14 cellular contexts compared by ENCODE assay signal in the genomic region with DNA sequence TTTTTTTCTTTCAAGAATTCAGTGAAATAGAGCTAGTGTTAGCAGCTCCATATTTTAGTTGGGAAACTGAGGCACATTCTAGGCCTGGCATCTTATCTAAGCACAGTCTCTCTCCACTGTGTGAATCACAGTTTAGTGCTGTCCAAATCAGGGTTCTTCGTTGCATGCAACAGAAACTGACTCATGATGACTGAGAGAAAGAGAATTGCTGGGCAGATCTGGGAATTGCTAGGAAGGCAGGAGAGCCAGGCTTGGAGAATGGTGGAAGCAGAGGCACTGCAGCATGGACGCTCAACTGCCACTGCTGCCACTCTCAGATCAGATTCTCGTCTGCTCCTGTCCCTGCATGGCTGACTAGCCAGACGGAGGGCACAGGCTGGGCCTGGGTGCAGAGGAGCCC. TPM values are rescaled to one million over a fixed set of nuclear protein-coding genes. Genes with fewer than 3 reads are reported as not detected.
DNase-seq lines count a peak whose midpoint lies in the region; ATAC-seq, FAIRE-seq and TF ChIP-seq lines count a peak whose summit lies in the region.
"Had no signal": no experiment of that assay in that cellular context is flagged by ENCODE, and none has a peak within 500 bp of the region (broad histone marks: within the 10 kb centered on the region; RNA-seq: fewer than 3 reads in every experiment).

No MANE protein-coding gene starts in this region.

- H3K27ac ChIP-seq in foreskin keratinocyte (no peak overlapping the region), Peyer's patch (no peak overlapping the region), kidney (ENCODE audit: low read depth in 2 of 2, low read length in 2 of 2) (no peak overlapping the region)

- H3K27me3 ChIP-seq in foreskin keratinocyte (no peaks in the 10 kb centered on the region), Peyer's patch (no peaks in the 10 kb centered on the region)

- no peak overlapping the region for H3K4me3 ChIP-seq in AG04449 (ENCODE audit: low read depth, low read length)
- H3K4me3 ChIP-seq in Peyer's patch: no peak overlapping the region
- no peak overlapping the region for H3K4me3 ChIP-seq in kidney (ENCODE audit: low read length in 2 of 2)

- FAIRE-seq in kidney (lab: Jason Lieb, UNC): no peak

- H3K9ac ChIP-seq in kidney (ENCODE audit: low read length in 2 of 2): no peak overlapping the region

- intact Hi-C loops in kidney (cut with DNase I): no loop called here

- DNase-seq in AG04449 (ENCODE audit: low read depth, low spot score) (peak; percentile 24), HS-5 (ENCODE audit: low read depth) (peak; percentile 15), astrocyte of the hippocampus (ENCODE audit: low read depth, low spot score) (peak; percentile 48), foreskin keratinocyte (peak; percentile 46 to 76), Peyer's patch (no peak), NCI-H1048 (lab: John Stamatoyannopoulos, UW) (no peak), kidney (no peak)
- no peak for DNase-seq in stimulated activated CD4-positive, alpha-beta T cell treated with anti-CD3 and anti-CD28 coated beads, Interleukin-1b, Interleukin-23, amount 100 ng/mL, for 48 hours
- DNase-seq: activated CD4-positive, alpha-beta T cell treated with anti-CD3 and anti-CD28 coated beads, Interleukin-2, amount 50 U/mL, for 48 hours; left colon; MM.1S; NCI-H2081; NCI-H748 treated with DMSO at 0.1 percent for 48 hours; stimulated activated naive CD8-positive, alpha-beta T cell treated with anti-CD3 and anti-CD28 coated beads, Interleukin-15, amount 100 ng/mL, for 72 hours had no signal

- TF ChIP-seq POLR2A in Peyer's patch (IDR thresholded peaks at IDR 0.05): no peak

- H3K36me3 ChIP-seq in Peyer's patch (no peaks in the 10 kb centered on the region), kidney (ENCODE audit: control insufficient read depth in 1 of 2, insufficient read depth in 2 of 2, low read length in 2 of 2) (no peaks in the 10 kb centered on the region)

- TF ChIP-seq CTCF in AG04449 (IDR thresholded peaks at IDR 0.05; ENCODE audit: insufficient read depth, low read length, missing control alignments): no peak
- TF ChIP-seq CTCF in foreskin keratinocyte (conservative IDR thresholded peaks at IDR 0.05): no peak
- TF ChIP-seq CTCF in Peyer's patch (IDR thresholded peaks at IDR 0.05): no peak
- no peak for TF ChIP-seq CTCF in kidney (IDR thresholded peaks at IDR 0.05; ENCODE audit: borderline replicate concordance, extremely low read depth, insufficient read depth)

- H3K9me3 ChIP-seq in Peyer's patch (no peaks in the 10 kb centered on the region), kidney (ENCODE audit: control insufficient read depth in 1 of 2, low read length in 2 of 2) (no peaks in the 10 kb centered on the region)

- ATAC-seq in foreskin keratinocyte: peak; percentile 90
- ATAC-seq: left colon; stimulated activated naive CD8-positive, alpha-beta T cell treated with anti-CD3 and anti-CD28 coated beads, Interleukin-15, amount 100 ng/mL, for 72 hours had no signal

- POLR2A ChIA-PET in AG04449 (lab: Yijun Ruan, JAX): no interaction called here

- CTCF ChIA-PET in AG04449 (lab: Yijun Ruan, JAX): no interaction called here

- H3K4me1 ChIP-seq in foreskin keratinocyte (no peaks in the 10 kb centered on the region), Peyer's patch (no peaks in the 10 kb centered on the region), kidney (ENCODE audit: control insufficient read depth in 1 of 2, insufficient read depth in 1 of 2, low read depth in 1 of 2, low read length in 2 of 2) (no peaks in the 10 kb centered on the region)

RNA-seq across cellular contexts. Expression of gene CHST2, which starts 40.7 kb away (rescaled TPM):
- total RNA-seq in foreskin keratinocyte: 5.0 and 5.4 TPM in 2 replicates
- polyA plus RNA-seq in foreskin keratinocyte: 3.8 and 4.3 TPM in 2 replicates
- total RNA-seq in Peyer's patch: 10 to 100 TPM in 1 of 4 donors, 1 to 10 TPM in 3; 2.8 to 20.6 (median 7.9) TPM
- total RNA-seq in kidney: 6.0 TPM
- polyA plus RNA-seq in kidney (ENCODE audit: insufficient read depth, low read depth, low replicate concordance): 4.4 TPM

Comparison
In these comparisons a context has a peak if more than half of its experiments do, and no peak if none do; other contexts are left out.
1. DNase-seq: peak in AG04449 (single experiment), HS-5 (single experiment), astrocyte of the hippocampus (single experiment) and foreskin keratinocyte (2 of 2); none in Peyer's patch (0 of 3), NCI-H1048 (single experiment), stimulated activated CD4-positive, alpha-beta T cell treated with anti-CD3 and anti-CD28 coated beads, Interleukin-1b, Interleukin-23, amount 100 ng/mL, for 48 hours (single experiment) and kidney (single experiment).